9 cellular contexts compared by ENCODE assay signal in genomic region chr1:25771246-25772114, GRCh38. TPM values are rescaled to one million over a fixed set of nuclear protein-coding genes. Genes with fewer than 3 reads are reported as not detected.
DNase-seq lines count a peak whose midpoint lies in the region; ATAC-seq, FAIRE-seq and TF ChIP-seq lines count a peak whose summit lies in the region.
"Had no signal": no experiment of that assay in that cellular context is flagged by ENCODE, and none has a peak within 500 bp of the region (broad histone marks: within the 10 kb centered on the region; RNA-seq: fewer than 3 reads in every experiment).

No MANE protein-coding gene starts in this region.

- H3K27me3 ChIP-seq in HAP-1 (ENCODE audit: low read depth) (no peaks in the 10 kb centered on the region), gastroesophageal sphincter (no peaks in the 10 kb centered on the region), gastrocnemius medialis (no peaks in the 10 kb centered on the region)

- H3K4me1 ChIP-seq in HAP-1, result peaks cover 14% of the 10 kb centered on the region
- peaks cover 0 to 23% (median 4%) of the 10 kb centered on the region in 3 donors for H3K4me1 ChIP-seq in gastroesophageal sphincter
- peaks cover 39 to 40% of the 10 kb centered on the region in 2 donors for H3K4me1 ChIP-seq in gastrocnemius medialis

- H3K4me3 ChIP-seq in HAP-1 (no peak overlapping the region), gastroesophageal sphincter (no peak overlapping the region), gastrocnemius medialis (peak overlapping the region in 1 of 4 donors; percentile 20)

- H3K27ac ChIP-seq in gastroesophageal sphincter (peak overlapping the region in 3 of 4 donors; percentile 14 to 60 (median 46)), gastrocnemius medialis (peak overlapping the region; percentile 56 to 77 (median 72))
- H3K27ac ChIP-seq: HL-60 had no signal

- in situ Hi-C loops in HAP-1 (cut with MboI; ENCODE audit: low sequenced_read_pairs) (no loop called here), gastrocnemius medialis (cut with MboI; ENCODE audit: low sequenced_read_pairs in 4 of 4) (no loop called here)

- FAIRE-seq in RCC 7860 (lab: Jason Lieb, UNC), result peak; percentile 47

- H3K36me3 ChIP-seq in HAP-1 (replicated peaks), result no peaks in the 10 kb centered on the region
- peaks cover 0 to 71% of the 10 kb centered on the region in 2 donors for H3K36me3 ChIP-seq in gastroesophageal sphincter
- no peaks in the 10 kb centered on the region for H3K36me3 ChIP-seq in gastrocnemius medialis

- TF ChIP-seq EP300 in gastroesophageal sphincter (IDR thresholded peaks at IDR 0.05), result no peak

- 63% methylated on average over 21 of the region's 33 CpGs; no CpG with 5 or more reads in 1 of the 2 donors for WGBS in gastroesophageal sphincter (ENCODE audit: low coverage in 1 of 2), 2 donors

- H3K9me3 ChIP-seq in HAP-1, result no peaks in the 10 kb centered on the region
- H3K9me3 ChIP-seq in gastroesophageal sphincter, result no peaks in the 10 kb centered on the region
- no peaks in the 10 kb centered on the region for H3K9me3 ChIP-seq in gastrocnemius medialis

- TF ChIP-seq CTCF in gastroesophageal sphincter (IDR thresholded peaks at IDR 0.05) (no peak), gastrocnemius medialis (IDR thresholded peaks at IDR 0.05 in 4 of 5, conservative IDR thresholded peaks at IDR 0.05 in 1 of 5) (no peak)

- no peak for TF ChIP-seq POLR2A in gastroesophageal sphincter (IDR thresholded peaks at IDR 0.05)
- TF ChIP-seq POLR2A in gastrocnemius medialis (IDR thresholded peaks at IDR 0.05), result no peak

- DNase-seq in HAP-1 (ENCODE audit: low spot score in 2 of 2) (peak; percentile 79), RCC 7860 (ENCODE audit: low spot score) (peak; percentile 73), gastrocnemius medialis (peak; percentile 33 to 70)
- no peak for DNase-seq in activated CD4-positive, CD25-positive, alpha-beta regulatory T cell (lab: John Stamatoyannopoulos, UW)

- ATAC-seq in gastroesophageal sphincter (peak; percentile 26), gastrocnemius medialis (peak; percentile 38 to 55), HG03039 (IDR thresholded peaks at IDR 0.05; ENCODE audit: unreplicated experiment) (no peak), HG03432 (IDR thresholded peaks at IDR 0.05; ENCODE audit: unreplicated experiment) (no peak), GM19452 (IDR thresholded peaks at IDR 0.05; ENCODE audit: unreplicated experiment) (no peak)

- intact Hi-C loops in gastrocnemius medialis (cut with DNase I; ENCODE audit: low total_unique reads), result loop anchor here (2.0 kb wide), 1 partner anchor 25 kb away; no protein-coding TSS in a partner anchor

RNA-seq across cellular contexts. Expression of gene SELENON, which starts 28.5 kb away (rescaled TPM):
- 10 to 100 TPM; 33.5 to 82.8 (median 39.4) TPM for total RNA-seq in gastroesophageal sphincter
- 10 to 100 TPM; 20.0 to 51.0 (median 43.3) TPM for total RNA-seq in gastrocnemius medialis

RNA-seq across cellular contexts. Expression of gene MTFR1L, which starts 48.3 kb away (rescaled TPM):
- 100 to 1,000 TPM in 2 of 4 donors, 10 to 100 TPM in 2; 83.2 to 128 (median 101) TPM for total RNA-seq in gastroesophageal sphincter
- 100 to 1,000 TPM; 123 to 186 (median 170) TPM for total RNA-seq in gastrocnemius medialis

Comparison
In these comparisons a context has a peak if more than half of its experiments do, and no peak if none do; other contexts are left out.
1. DNase-seq: peak in HAP-1 (2 of 2), RCC 7860 (single experiment) and gastrocnemius medialis (2 of 2); none in activated CD4-positive, CD25-positive, alpha-beta regulatory T cell (0 of 4).
2. ATAC-seq: peak in gastroesophageal sphincter (single experiment) and gastrocnemius medialis (2 of 2); none in HG03039 (single experiment), HG03432 (single experiment) and GM19452 (single experiment).